In the genomic region with DNA sequence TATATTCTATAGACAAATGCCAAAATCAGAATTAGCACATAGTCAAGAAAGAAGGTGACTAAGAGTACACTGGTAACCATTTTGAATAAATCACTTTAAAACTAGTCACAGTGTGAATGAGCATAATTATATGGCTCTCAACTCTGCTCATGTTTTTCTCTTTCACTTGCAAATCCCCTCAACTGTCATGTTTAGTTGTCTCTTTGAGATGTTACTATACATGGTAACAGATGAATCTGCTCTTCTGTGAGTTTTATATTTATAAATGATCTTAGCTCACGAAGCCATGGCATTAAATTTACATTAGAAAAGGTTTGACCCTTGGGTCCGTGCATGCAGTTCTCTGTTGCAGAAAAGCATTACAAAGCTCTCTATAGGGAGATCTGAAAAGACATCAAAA, we compare ENCODE assay signal across 19 cellular contexts. TPM values are rescaled to one million over a fixed set of nuclear protein-coding genes. Genes with fewer than 3 reads are reported as not detected.
DNase-seq lines count a peak whose midpoint lies in the region; ATAC-seq, FAIRE-seq and TF ChIP-seq lines count a peak whose summit lies in the region.
"Had no signal": no experiment of that assay in that cellular context is flagged by ENCODE, and none has a peak within 500 bp of the region (broad histone marks: within the 10 kb centered on the region; RNA-seq: fewer than 3 reads in every experiment).

No MANE protein-coding gene starts in this region.

- H3K27ac Mint-ChIP-seq in GM23338 (peak overlapping the region; percentile 80), endodermal cell (no peak overlapping the region), neural crest cell (ENCODE audit: unreplicated experiment) (peak overlapping the region; percentile 28)
- H3K27ac Mint-ChIP-seq: CD8-positive, alpha-beta memory T cell had no signal

- H3K36me3 Mint-ChIP-seq in GM23338 (ENCODE audit: low read depth) (peaks cover 10% of the 10 kb centered on the region; the same call in 2 of the 3 replicates), endodermal cell (ENCODE audit: low read depth) (no peaks in the 10 kb centered on the region), neural crest cell (ENCODE audit: low read depth) (no peaks in the 10 kb centered on the region)
- H3K36me3 Mint-ChIP-seq: CD8-positive, alpha-beta memory T cell had no signal

- H3F3A ChIP-seq in GM23338 (replicated peaks; ENCODE audit: low read depth), result no peaks in the 10 kb centered on the region

- H3K4me1 ChIP-seq in GM23338 (ENCODE audit: insufficient read depth) (peaks cover 37% of the 10 kb centered on the region), HUES6 (ENCODE audit: control insufficient read depth, insufficient read depth, low read length) (peaks cover 17% of the 10 kb centered on the region), endodermal cell (ENCODE audit: control insufficient read depth, insufficient read depth, low read length) (no peaks in the 10 kb centered on the region), kidney (ENCODE audit: control insufficient read depth in 1 of 2, insufficient read depth in 1 of 2, low read depth in 1 of 2, low read length in 2 of 2) (no peaks in the 10 kb centered on the region)
- H3K4me1 ChIP-seq: Caco-2 had no signal

- intact Hi-C loops in kidney (cut with DNase I), result no loop called here

- FAIRE-seq in kidney (lab: Jason Lieb, UNC), result no peak
- FAIRE-seq: K562 had no signal

- no peaks in the 10 kb centered on the region for H3K36me3 ChIP-seq in GM23338 (ENCODE audit: insufficient read depth)
- H3K36me3 ChIP-seq in HUES6 (ENCODE audit: control insufficient read depth, insufficient read depth, low read length), result no peaks in the 10 kb centered on the region; the same call in 1 of the 2 replicates
- no peaks in the 10 kb centered on the region for H3K36me3 ChIP-seq in endodermal cell (ENCODE audit: control insufficient read depth, insufficient read depth, low read length)
- H3K36me3 ChIP-seq in kidney (ENCODE audit: control insufficient read depth in 1 of 2, insufficient read depth in 2 of 2, low read length in 2 of 2), result no peaks in the 10 kb centered on the region
- H3K36me3 ChIP-seq: BLaER1 had no signal

- ATAC-seq in GM23338 (peak; percentile 45), HG03521 (IDR thresholded peaks at IDR 0.05; ENCODE audit: unreplicated experiment) (no peak)
- ATAC-seq: HCT116, K562 had no signal

- H3K9me3 Mint-ChIP-seq in GM23338 (peaks cover 2% of the 10 kb centered on the region), endodermal cell (peaks cover 1% of the 10 kb centered on the region), neural crest cell (no peaks in the 10 kb centered on the region)

- no peak overlapping the region for H3K9ac ChIP-seq in HUES6 (ENCODE audit: low read length)
- H3K9ac ChIP-seq in endodermal cell (ENCODE audit: extremely low read depth, low read length, poor library complexity, severe bottlenecking), result no peak overlapping the region
- no peak overlapping the region for H3K9ac ChIP-seq in kidney (ENCODE audit: low read length in 2 of 2)
- H3K9ac ChIP-seq: BLaER1, GM23248 had no signal

- DNase-seq in GM23338 (ENCODE audit: low spot score) (no peak), endodermal cell (no peak), neural crest cell (ENCODE audit: low read depth, low spot score) (no peak), H4 (ENCODE audit: low spot score) (no peak), kidney (no peak)
- no peak for DNase-seq in activated naive CD4-positive, alpha-beta T cell treated with anti-CD3 and anti-CD28 coated beads, Interleukin-2, amount 50 U/mL, for 16 hours
- DNase-seq: AML-193; Caco-2; CD8-positive, alpha-beta memory T cell; DND-41; GDM1; GM23248 had no signal

- WGBS in endodermal cell (ENCODE audit: insufficient coverage in 1 of 2, insufficient read length in 1 of 2), 2 experiments, result 35 to 37% methylated on average over 2 of the region's 2 CpGs

- peaks cover 4% of the 10 kb centered on the region for H3K9me2 ChIP-seq in GM23338 (ENCODE audit: insufficient read depth)

- H3K4me2 ChIP-seq in GM23338, result peak overlapping the region; percentile 48
- H3K4me2 ChIP-seq: BLaER1 had no signal

- TF ChIP-seq CTCF in GM23338 (conservative IDR thresholded peaks at IDR 0.05; ENCODE audit: low read depth in 2 of 2) (no peak), endodermal cell (conservative IDR thresholded peaks at IDR 0.05) (no peak), neural crest cell (conservative IDR thresholded peaks at IDR 0.05) (no peak), kidney (IDR thresholded peaks at IDR 0.05; ENCODE audit: borderline replicate concordance, extremely low read depth, insufficient read depth) (no peak)

- H4K20me1 ChIP-seq in GM23338 (replicated peaks; ENCODE audit: insufficient read depth), result no peaks in the 10 kb centered on the region
- H4K20me1 ChIP-seq: BLaER1 had no signal

- peak overlapping the region; percentile 38; the same call in 1 of the 3 replicates for H3K4me3 Mint-ChIP-seq in GM23338
- no peak overlapping the region for H3K4me3 Mint-ChIP-seq in endodermal cell
- H3K4me3 Mint-ChIP-seq in neural crest cell, result no peak overlapping the region
- H3K4me3 Mint-ChIP-seq: CD8-positive, alpha-beta memory T cell had no signal

- H3K27ac ChIP-seq in GM23338 (ENCODE audit: low read depth) (no peak overlapping the region; the same call in 1 of the 2 replicates), HUES6 (ENCODE audit: low read depth, low read length) (peak overlapping the region; percentile 61; the same call in 1 of the 2 replicates), endodermal cell (ENCODE audit: low read depth, low read length) (peak overlapping the region; percentile 42), kidney (ENCODE audit: low read depth in 2 of 2, low read length in 2 of 2) (no peak overlapping the region)
- H3K27ac ChIP-seq: 22Rv1, BLaER1, GM23248 had no signal

- H3K9me3 ChIP-seq in HUES6 (ENCODE audit: control insufficient read depth, insufficient read depth, low read depth, low read length) (peaks cover 2% of the 10 kb centered on the region), endodermal cell (ENCODE audit: control insufficient read depth, low read length) (peaks cover 2% of the 10 kb centered on the region), kidney (ENCODE audit: control insufficient read depth in 1 of 2, low read length in 2 of 2) (no peaks in the 10 kb centered on the region)
- H3K9me3 ChIP-seq: Caco-2 had no signal

- H3K4me3 ChIP-seq in GM23338 (0 out of 2 replicates have a peak overlapping the region, but pooled peaks have one; percentile 6), HUES6 (ENCODE audit: low read depth, low read length) (no peak overlapping the region), endodermal cell (ENCODE audit: low read length) (no peak overlapping the region), kidney (ENCODE audit: low read length in 2 of 2) (no peak overlapping the region)
- H3K4me3 ChIP-seq: BLaER1, GM23248, K562 had no signal

- no peaks in the 10 kb centered on the region for H3K79me2 ChIP-seq in GM23338 (replicated peaks; ENCODE audit: insufficient read depth)

- H3K27me3 Mint-ChIP-seq in GM23338 (ENCODE audit: insufficient read depth, low read depth, poor library complexity) (no peaks in the 10 kb centered on the region), endodermal cell (ENCODE audit: insufficient read depth) (peaks cover 2% of the 10 kb centered on the region), neural crest cell (ENCODE audit: low read depth) (no peaks in the 10 kb centered on the region)
- H3K27me3 Mint-ChIP-seq: CD8-positive, alpha-beta memory T cell had no signal

- peaks cover 27% of the 10 kb centered on the region for H3K4me1 Mint-ChIP-seq in GM23338
- peaks cover 11% of the 10 kb centered on the region for H3K4me1 Mint-ChIP-seq in endodermal cell
- peaks cover 12% of the 10 kb centered on the region for H3K4me1 Mint-ChIP-seq in neural crest cell
- H3K4me1 Mint-ChIP-seq: CD8-positive, alpha-beta memory T cell had no signal

- no peak overlapping the region for H2AFZ ChIP-seq in GM23338
- H2AFZ ChIP-seq: GM23248 had no signal

- H3K27me3 ChIP-seq in GM23338 (ENCODE audit: insufficient read depth) (no peaks in the 10 kb centered on the region), HUES6 (ENCODE audit: control insufficient read depth, insufficient read depth, low read length) (no peaks in the 10 kb centered on the region), endodermal cell (ENCODE audit: control insufficient read depth, insufficient read depth, low read length, poor library complexity, severe bottlenecking) (no peaks in the 10 kb centered on the region)
- H3K27me3 ChIP-seq: BLaER1 had no signal

TF ChIP-seq in GM23338, 12 proteins besides CTCF, POLR2A, EP300 and RAD21:
- TF ChIP-seq NANOG (IDR thresholded peaks at IDR 0.05; ENCODE audit: borderline replicate concordance) (peak; percentile 47), EZH2phosphoT487 (IDR thresholded peaks at IDR 0.05; ENCODE audit: unreplicated experiment) (no peak)

RNA-seq across cellular contexts. Expression of a gene that starts 33.0 kb away (rescaled TPM):
- 0.21 and 1.0 TPM in 2 replicates for total RNA-seq in GM23338 (2014; rRNA removed; shearing (Covaris generic))
- polyA plus RNA-seq in GM23338 (2016; fragmentation: Nextera tagmentation; extraction: Ambion mirVana) (0.23 and 0.37 TPM in 2 replicates), kidney (ENCODE audit: insufficient read depth, low read depth, low replicate concordance) (not detected)
- total RNA-seq in endodermal cell (not detected), neural crest cell (2.3 and 2.8 TPM in 2 replicates), kidney (0.22 TPM)
- 0.25 TPM for polyA plus RNA-seq in endodermal cell (2013, experiment 1 of 2)
- 0.33 TPM for polyA plus RNA-seq in endodermal cell (2013, experiment 2 of 2)
- not detected in 2 replicates for total RNA-seq in H4 (2014; rRNA removed; shearing (Covaris generic))
- total RNA-seq: Caco-2; CD8-positive, alpha-beta memory T cell; GM23248; HT1080; K562 had no signal
- polyA plus RNA-seq: CD8-positive, alpha-beta memory T cell; GM23248; K562 had no signal

Comparison
In these comparisons a context has a peak if more than half of its experiments do, and no peak if none do; other contexts are left out.
1. H3K27ac ChIP-seq: peak in HUES6 (single experiment) and endodermal cell (single experiment); none in GM23338 (single experiment) and kidney (0 of 2).